Comparison of ENCODE assay signal across 14 cellular contexts in the genomic region with DNA sequence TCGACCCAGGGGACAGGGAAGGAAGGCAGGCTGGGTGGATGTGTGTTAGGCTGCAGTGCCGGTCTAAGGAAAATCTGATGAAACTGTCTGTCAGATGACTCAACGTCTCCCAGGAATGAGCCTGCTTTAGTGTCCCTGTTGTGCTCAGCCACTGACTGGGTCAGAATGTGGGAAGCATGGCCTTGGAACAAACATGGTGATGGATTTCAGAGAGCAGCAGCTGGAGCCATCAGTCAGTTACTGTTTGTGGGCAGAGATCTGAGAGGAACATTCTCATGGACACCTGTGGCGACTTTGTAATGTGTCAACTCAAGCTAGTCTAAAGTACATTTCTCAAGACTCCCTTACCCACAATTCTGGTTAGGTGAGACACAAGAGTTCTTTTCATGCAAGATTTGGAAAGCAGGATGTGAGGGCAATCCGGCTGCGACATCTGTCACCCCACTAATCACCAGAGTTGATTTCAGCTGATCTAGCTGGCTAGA.
DNase-seq lines count a peak whose midpoint lies in the region; FAIRE-seq and TF ChIP-seq lines count a peak whose summit lies in the region.
"Had no signal": no experiment of that assay in that cellular context is flagged by ENCODE, and none has a peak within 500 bp of the region (broad histone marks: within the 10 kb centered on the region; RNA-seq: fewer than 3 reads in every experiment).

No MANE protein-coding gene starts in this region.

- TF ChIP-seq CTCF in MCF 10A (IDR thresholded peaks at IDR 0.05; ENCODE audit: unreplicated experiment) (no peak), breast epithelium (IDR thresholded peaks at IDR 0.05) (no peak), astrocyte (IDR thresholded peaks at IDR 0.05; ENCODE audit: insufficient read depth, low read depth, low read length) (no peak), GM10266 (IDR thresholded peaks at IDR 0.05; ENCODE audit: control insufficient read depth, insufficient read depth, low read depth, missing control alignments) (no peak)

- H3K9ac ChIP-seq in astrocyte (ENCODE audit: low read length) = peak overlapping the region; percentile 1

- peak; percentile 74 for DNase-seq in MCF 10A (ENCODE audit: unreplicated experiment)
- DNase-seq in breast epithelium (ENCODE audit: low spot score in 2 of 2) = no peak
- peak; percentile 84 for DNase-seq in astrocyte (ENCODE audit: low read depth)
- peak; percentile 19 for DNase-seq in iPS-NIHi7 (ENCODE audit: extremely low spot score)
- DNase-seq in DMS79 treated with DMSO at 0.1 percent for 48 hours (lab: John Stamatoyannopoulos, UW) = no peak
- DNase-seq in GM10266 (ENCODE audit: extremely low spot score) = no peak
- no peak for DNase-seq in NCI-H2081 (lab: John Stamatoyannopoulos, UW)
- no peak for DNase-seq in frontal cortex (ENCODE audit: low spot score in 2 of 2)
- DNase-seq: activated CD4-positive, CD25-positive, alpha-beta regulatory T cell; effector CD8-positive, alpha-beta T cell; pancreas; SIG-M5 had no signal

- H3K9me3 Mint-ChIP-seq in MCF 10A (ENCODE audit: unreplicated experiment) = no peaks in the 10 kb centered on the region
- peaks cover 4% of the 10 kb centered on the region for H3K9me3 Mint-ChIP-seq in astrocyte (ENCODE audit: unreplicated experiment)

- H3K4me3 ChIP-seq in breast epithelium (no peak overlapping the region), astrocyte (ENCODE audit: insufficient read depth, low read depth, low read length) (no peak overlapping the region)
- H3K4me3 ChIP-seq: pancreas had no signal

- no peak for TF ChIP-seq POLR2A in breast epithelium (IDR thresholded peaks at IDR 0.05)

- CTCF ChIA-PET in MCF 10A (lab: Yijun Ruan, JAX) = interaction anchor here (0.7 kb wide), 1 partner anchor 18 kb away, joined by 3 read pairs; no protein-coding TSS in a partner anchor

- FAIRE-seq in astrocyte (lab: Jason Lieb, UNC) (peak; percentile 23), frontal cortex (lab: Jason Lieb, UNC) (no peak)
- FAIRE-seq: islet of Langerhans, pancreas had no signal

- H3K36me3 Mint-ChIP-seq in MCF 10A (ENCODE audit: insufficient read depth, unreplicated experiment) (peaks cover 33% of the 10 kb centered on the region), astrocyte (ENCODE audit: low read depth, unreplicated experiment) (peaks cover 21% of the 10 kb centered on the region)

- H3K4me3 Mint-ChIP-seq in MCF 10A (ENCODE audit: unreplicated experiment) (no peak overlapping the region), astrocyte (ENCODE audit: unreplicated experiment) (no peak overlapping the region)

- BruUV-seq in MCF 10A (replicated peaks; lab: Mats Ljungman, UMichigan) = no TSS peak

- H3K4me1 Mint-ChIP-seq in MCF 10A (ENCODE audit: insufficient read depth, unreplicated experiment) = peaks cover 20% of the 10 kb centered on the region
- H3K4me1 Mint-ChIP-seq in astrocyte (ENCODE audit: low read depth, unreplicated experiment) = peaks cover 18% of the 10 kb centered on the region

- no peak overlapping the region for H2AFZ ChIP-seq in astrocyte (ENCODE audit: low read depth, low read length)

- H3K27ac ChIP-seq in breast epithelium (no peak overlapping the region), astrocyte (ENCODE audit: low read depth, low read length) (peak overlapping the region; percentile 43)
- H3K27ac ChIP-seq: 22Rv1, pancreas had no signal

- no peaks in the 10 kb centered on the region for H3K27me3 ChIP-seq in breast epithelium
- no peaks in the 10 kb centered on the region for H3K27me3 ChIP-seq in astrocyte (ENCODE audit: insufficient read depth, low read length)
- H3K27me3 ChIP-seq: pancreas had no signal

- intact Hi-C loops in MCF 10A (cut with micrococcal nuclease) = no loop called here
- intact Hi-C loops in breast epithelium (cut with DNase I; ENCODE audit: low total_unique reads) = no loop called here

- no peaks in the 10 kb centered on the region for H3K27me3 Mint-ChIP-seq in MCF 10A (ENCODE audit: insufficient read depth, unreplicated experiment)
- H3K27me3 Mint-ChIP-seq in astrocyte (ENCODE audit: low read depth, unreplicated experiment) = no peaks in the 10 kb centered on the region

- H3K27ac Mint-ChIP-seq in MCF 10A (ENCODE audit: low read depth, unreplicated experiment) = peak overlapping the region; percentile 83
- peak overlapping the region; percentile 83 for H3K27ac Mint-ChIP-seq in astrocyte (ENCODE audit: unreplicated experiment)

- POLR2A ChIA-PET in MCF 10A (lab: Yijun Ruan, JAX) = interaction anchor here (0.5 to 1.1 kb wide), 3 partner anchors 9 to 50 kb away, joined by 3 to 4 read pairs (median 3); no protein-coding TSS in a partner anchor

- H3K36me3 ChIP-seq in breast epithelium = no peaks in the 10 kb centered on the region
- peaks cover 4% of the 10 kb centered on the region for H3K36me3 ChIP-seq in astrocyte (ENCODE audit: insufficient read depth, low read length)

- peak overlapping the region; percentile 45 for H3K4me2 ChIP-seq in astrocyte (ENCODE audit: low read length)

- H4K20me1 ChIP-seq in astrocyte (ENCODE audit: insufficient read depth, low read length) = no peaks in the 10 kb centered on the region

- no peaks in the 10 kb centered on the region for H3K4me1 ChIP-seq in breast epithelium
- peaks cover 10% of the 10 kb centered on the region for H3K4me1 ChIP-seq in astrocyte (ENCODE audit: insufficient read depth, low read length)
- H3K4me1 ChIP-seq: pancreas had no signal

- H3K9me3 ChIP-seq in breast epithelium = no peaks in the 10 kb centered on the region
- no peaks in the 10 kb centered on the region for H3K9me3 ChIP-seq in astrocyte (ENCODE audit: insufficient read depth, low read depth, low read length)
- H3K9me3 ChIP-seq: pancreas had no signal

- no peaks in the 10 kb centered on the region for H3K79me2 ChIP-seq in astrocyte (ENCODE audit: insufficient read depth, low read length)

Comparison
In these comparisons a context has a peak if more than half of its experiments do, and no peak if none do; other contexts are left out.
1. DNase-seq: peak in MCF 10A (single experiment), astrocyte (single experiment) and iPS-NIHi7 (single experiment); none in breast epithelium (0 of 2), DMS79 treated with DMSO at 0.1 percent for 48 hours (single experiment), GM10266 (single experiment), NCI-H2081 (0 of 2) and frontal cortex (0 of 2).